ENCODE assay signal across 8 cellular contexts in the genomic region with DNA sequence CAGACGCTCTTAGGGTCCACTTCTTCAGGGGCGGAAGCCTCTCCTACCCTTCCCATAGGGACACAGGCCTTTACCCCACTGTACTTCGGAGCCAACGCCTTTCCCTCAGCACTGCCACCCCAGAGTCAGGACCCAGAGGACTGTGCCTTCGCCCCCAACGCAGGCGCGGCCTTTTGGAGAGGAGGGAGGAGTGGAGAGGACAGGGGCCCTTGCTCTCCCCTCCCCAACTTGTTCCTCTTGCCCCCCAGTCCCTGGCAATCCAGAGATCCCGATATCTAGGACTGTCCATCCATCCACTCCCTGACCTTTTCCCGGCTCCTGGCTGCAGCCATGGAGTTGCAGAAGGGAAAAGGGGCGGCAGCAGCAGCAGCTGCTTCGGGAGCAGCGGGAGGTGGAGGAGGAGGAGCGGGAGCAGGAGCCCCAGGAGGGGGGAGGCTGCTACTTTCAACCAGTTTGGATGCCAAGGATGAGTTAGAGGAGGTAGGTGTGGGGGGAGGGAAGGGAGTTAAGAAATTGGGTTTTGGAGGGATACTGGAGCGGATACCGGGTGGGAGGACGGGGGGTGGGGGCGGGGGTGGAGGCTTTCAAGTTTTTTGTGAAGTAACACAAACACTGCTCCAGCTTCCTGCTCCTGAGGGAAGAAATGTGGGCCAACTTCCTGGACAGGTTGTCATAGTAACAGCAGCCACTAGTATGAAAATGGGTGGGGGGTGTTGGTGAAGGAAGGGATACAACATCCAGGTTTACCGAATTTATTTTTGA. TPM values are rescaled to one million over a fixed set of nuclear protein-coding genes. Genes with fewer than 3 reads are reported as not detected.
A peak's percentile ranks its signal among the peaks of the same experiment; 100 is the strongest.
DNase-seq lines count a peak whose midpoint lies in the region; ATAC-seq, FAIRE-seq and TF ChIP-seq lines count a peak whose summit lies in the region.

No MANE protein-coding gene starts in this region.

- intact Hi-C loops in posterior vena cava (cut with DNase I) = no loop called here

- peaks cover 2% of the 10 kb centered on the region for H3K4me1 ChIP-seq in cardiac muscle cell (ENCODE audit: low read depth)

- ATAC-seq in HG03280 (IDR thresholded peaks at IDR 0.05; ENCODE audit: unreplicated experiment) (no peak), GM19452 (IDR thresholded peaks at IDR 0.05; ENCODE audit: unreplicated experiment) (no peak)

- H3K9me3 ChIP-seq in cardiac muscle cell (ENCODE audit: low read depth) = no peaks in the 10 kb centered on the region

- H3K27me3 Mint-ChIP-seq in activated naive CD8-positive, alpha-beta T cell = no peaks in the 10 kb centered on the region

- H3K9me3 Mint-ChIP-seq in activated naive CD8-positive, alpha-beta T cell (ENCODE audit: low read depth) = no peaks in the 10 kb centered on the region

- H3K27ac ChIP-seq in cardiac muscle cell = peak overlapping the region; percentile 93

- H3K4me3 Mint-ChIP-seq in activated naive CD8-positive, alpha-beta T cell = peak overlapping the region; percentile 92

- no peak for TF ChIP-seq CTCF in cardiac muscle cell (IDR thresholded peaks at IDR 0.05; ENCODE audit: low read depth, low read length)

- H3K27me3 ChIP-seq in cardiac muscle cell = no peaks in the 10 kb centered on the region

- peak; percentile 36 for DNase-seq in Ammon's horn (ENCODE audit: low spot score)
- no peak for DNase-seq in H54 (ENCODE audit: insufficient read length, low spot score)
- peak; percentile 55 to 71 for DNase-seq in cardiac muscle cell (ENCODE audit: low read depth in 1 of 2, low spot score in 1 of 2)
- peak; percentile 85 for DNase-seq in posterior vena cava (ENCODE audit: low spot score)

- peaks cover 3% of the 10 kb centered on the region for H3K36me3 Mint-ChIP-seq in activated naive CD8-positive, alpha-beta T cell

- peak overlapping the region; percentile 95 for H3K27ac Mint-ChIP-seq in activated naive CD8-positive, alpha-beta T cell

- H3K36me3 ChIP-seq in cardiac muscle cell = no peaks in the 10 kb centered on the region

- H3K4me1 Mint-ChIP-seq in activated naive CD8-positive, alpha-beta T cell (ENCODE audit: low read depth) = peaks cover 33% of the 10 kb centered on the region

- no peak for FAIRE-seq in H54 (lab: Jason Lieb, UNC)

- peak; percentile 37; the same call in 1 of the 2 replicates for TF ChIP-seq POLR2A in H54 (IDR thresholded peaks at IDR 0.05; ENCODE audit: low read depth, low read length)

- H3K4me3 ChIP-seq in cardiac muscle cell = peak overlapping the region; percentile 79

TF ChIP-seq in PFSK-1, 5 proteins besides CTCF, POLR2A, EP300 and RAD21:
- peak; percentile 71 for TF ChIP-seq POLR2AphosphoS5 (IDR thresholded peaks at IDR 0.05; ENCODE audit: low read depth, low read length)
- TF ChIP-seq, protein P1, sequence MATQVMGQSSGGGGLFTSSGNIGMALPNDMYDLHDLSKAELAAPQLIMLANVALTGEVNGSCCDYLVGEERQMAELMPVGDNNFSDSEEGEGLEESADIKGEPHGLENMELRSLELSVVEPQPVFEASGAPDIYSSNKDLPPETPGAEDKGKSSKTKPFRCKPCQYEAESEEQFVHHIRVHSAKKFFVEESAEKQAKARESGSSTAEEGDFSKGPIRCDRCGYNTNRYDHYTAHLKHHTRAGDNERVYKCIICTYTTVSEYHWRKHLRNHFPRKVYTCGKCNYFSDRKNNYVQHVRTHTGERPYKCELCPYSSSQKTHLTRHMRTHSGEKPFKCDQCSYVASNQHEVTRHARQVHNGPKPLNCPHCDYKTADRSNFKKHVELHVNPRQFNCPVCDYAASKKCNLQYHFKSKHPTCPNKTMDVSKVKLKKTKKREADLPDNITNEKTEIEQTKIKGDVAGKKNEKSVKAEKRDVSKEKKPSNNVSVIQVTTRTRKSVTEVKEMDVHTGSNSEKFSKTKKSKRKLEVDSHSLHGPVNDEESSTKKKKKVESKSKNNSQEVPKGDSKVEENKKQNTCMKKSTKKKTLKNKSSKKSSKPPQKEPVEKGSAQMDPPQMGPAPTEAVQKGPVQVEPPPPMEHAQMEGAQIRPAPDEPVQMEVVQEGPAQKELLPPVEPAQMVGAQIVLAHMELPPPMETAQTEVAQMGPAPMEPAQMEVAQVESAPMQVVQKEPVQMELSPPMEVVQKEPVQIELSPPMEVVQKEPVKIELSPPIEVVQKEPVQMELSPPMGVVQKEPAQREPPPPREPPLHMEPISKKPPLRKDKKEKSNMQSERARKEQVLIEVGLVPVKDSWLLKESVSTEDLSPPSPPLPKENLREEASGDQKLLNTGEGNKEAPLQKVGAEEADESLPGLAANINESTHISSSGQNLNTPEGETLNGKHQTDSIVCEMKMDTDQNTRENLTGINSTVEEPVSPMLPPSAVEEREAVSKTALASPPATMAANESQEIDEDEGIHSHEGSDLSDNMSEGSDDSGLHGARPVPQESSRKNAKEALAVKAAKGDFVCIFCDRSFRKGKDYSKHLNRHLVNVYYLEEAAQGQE (IDR thresholded peaks at IDR 0.05; ENCODE audit: insufficient read depth in 1 of 2, low read depth in 2 of 2, low read length in 2 of 2) = no peak
- TF ChIP-seq SIN3A (IDR thresholded peaks at IDR 0.05; ENCODE audit: borderline replicate concordance, insufficient read depth, low read length) = no peak
- TF ChIP-seq TAF1 (IDR thresholded peaks at IDR 0.05; ENCODE audit: borderline replicate concordance, insufficient read depth, low read length) = no peak
- no peak for TF ChIP-seq FOXP2 (optimal IDR thresholded peaks at IDR 0.05; ENCODE audit: borderline replicate concordance, extremely low read depth, extremely low read length, insufficient read depth)

RNA-seq across cellular contexts. Expression of gene INTS3, which starts 0.6 kb away (rescaled TPM):
- polyA plus RNA-seq in PFSK-1 (2012; ENCODE audit: insufficient read length, low read depth) = 39.9 TPM
- total RNA-seq in cardiac muscle cell = 45.4 and 73.5 TPM in 2 replicates
- polyA plus RNA-seq in cardiac muscle cell = 39.7 and 60.5 TPM in 2 replicates
- total RNA-seq in posterior vena cava = 10 to 100 TPM; 41.4 to 49.0 TPM

RNA-seq across cellular contexts. Expression of gene SLC27A3, which starts 46.7 kb away (rescaled TPM):
- polyA plus RNA-seq in PFSK-1 (2012; ENCODE audit: insufficient read length, low read depth) = 6.9 TPM
- total RNA-seq in cardiac muscle cell (20.7 and 27.7 TPM in 2 replicates), posterior vena cava (10 to 100 TPM; 60.5 to 64.5 TPM)
- 30.6 and 46.7 TPM in 2 replicates for polyA plus RNA-seq in cardiac muscle cell

RNA-seq across cellular contexts. Expression of gene NPR1, which starts 50.0 kb away (rescaled TPM):
- 0.33 TPM for polyA plus RNA-seq in PFSK-1 (2012; ENCODE audit: insufficient read length, low read depth)
- total RNA-seq in cardiac muscle cell (1.1 and 1.4 TPM in 2 replicates), posterior vena cava (100 to 1,000 TPM; 107 to 119 TPM)
- polyA plus RNA-seq in cardiac muscle cell = 1.7 and 3.9 TPM in 2 replicates

RNA-seq across cellular contexts. Expression of gene ILF2, which starts 57.7 kb away (rescaled TPM):
- polyA plus RNA-seq in PFSK-1 (2012; ENCODE audit: insufficient read length, low read depth) = 161 TPM
- total RNA-seq in cardiac muscle cell (174 and 200 TPM in 2 replicates), posterior vena cava (10 to 100 TPM; 66.9 to 82.3 TPM)
- polyA plus RNA-seq in cardiac muscle cell = 276 and 294 TPM in 2 replicates

Comparison
In these comparisons a context has a peak if more than half of its experiments do, and no peak if none do; other contexts are left out.
1. RNA of gene NPR1, which starts 50.0 kb away (total RNA-seq): 107 to 119 TPM in posterior vena cava; 1.1 to 1.4 TPM in cardiac muscle cell; every median in the first group is over 10 times any median in the second.